In genomic region chr5:103258957-103259704, GRCh38 we compare ENCODE assay signal across 1 cellular context.
TF ChIP-seq lines count a peak whose summit lies in the region.

No MANE protein-coding gene starts in this region.

TF ChIP-seq in K562, 482 proteins besides CTCF, POLR2A, EP300 and RAD21 (continued from another document and continues in another):
- TF ChIP-seq RNF219 (CRISPR knock-in tag; IDR thresholded peaks at IDR 0.05) (no peak), MAX (CRISPR knock-in tag; IDR thresholded peaks at IDR 0.05) (peak; percentile 14; the same call in 1 of the 2 replicates), ESRRA (IDR thresholded peaks at IDR 0.05; ENCODE audit: borderline replicate concordance, low read depth) (no peak), ZNF551 (CRISPR knock-in tag; IDR thresholded peaks at IDR 0.05) (no peak), MTA2 (IDR thresholded peaks at IDR 0.05; ENCODE audit: low read depth) (no peak), HIVEP1 (CRISPR knock-in tag; IDR thresholded peaks at IDR 0.05) (no peak), ZNF518B (CRISPR knock-in tag; IDR thresholded peaks at IDR 0.05) (no peak), RBM15 (IDR thresholded peaks at IDR 0.05; ENCODE audit: insufficient read depth, low read length) (no peak), ZNF561 (CRISPR knock-in tag; conservative IDR thresholded peaks at IDR 0.05) (no peak), NR2F6 (CRISPR knock-in tag; IDR thresholded peaks at IDR 0.05) (no peak), ZNF75A (CRISPR knock-in tag; IDR thresholded peaks at IDR 0.05) (no peak), FUS (optimal IDR thresholded peaks at IDR 0.05; ENCODE audit: low read depth, low read length) (peak; percentile 52), TAF15 (IDR thresholded peaks at IDR 0.05; ENCODE audit: low read depth, low read length) (no peak), TCF3 (CRISPR knock-in tag; IDR thresholded peaks at IDR 0.05) (peak; percentile 47), SRSF3 (IDR thresholded peaks at IDR 0.05; ENCODE audit: insufficient read depth, low read length) (no peak), DACH1 (IDR thresholded peaks at IDR 0.05; ENCODE audit: partially characterized antibody) (no peak), SFPQ (IDR thresholded peaks at IDR 0.05; ENCODE audit: low read depth, low read length) (no peak), MEF2D (tag; conservative IDR thresholded peaks at IDR 0.05; ENCODE audit: low read depth) (no peak), ETV1 (tag; conservative IDR thresholded peaks at IDR 0.05; ENCODE audit: low read depth) (no peak), ZNF830 (CRISPR knock-in tag; IDR thresholded peaks at IDR 0.05) (no peak), MAFK (IDR thresholded peaks at IDR 0.05; ENCODE audit: low read length) (no peak), SMARCC2 (IDR thresholded peaks at IDR 0.05; ENCODE audit: low read depth) (no peak), MECOM (CRISPR knock-in tag; IDR thresholded peaks at IDR 0.05) (no peak), BCOR (IDR thresholded peaks at IDR 0.05) (no peak), CBX2 (IDR thresholded peaks at IDR 0.05; ENCODE audit: insufficient read depth, low read length, poor library complexity, severe bottlenecking) (no peak), MEIS2 (IDR thresholded peaks at IDR 0.05; ENCODE audit: partially characterized antibody) (no peak), ZNF384 (IDR thresholded peaks at IDR 0.05; ENCODE audit: low read depth, low read length) (no peak), ELF4 (CRISPR knock-in tag; IDR thresholded peaks at IDR 0.05) (no peak), ZNF175 (CRISPR knock-in tag; IDR thresholded peaks at IDR 0.05; ENCODE audit: low read depth) (no peak), ARID3A (IDR thresholded peaks at IDR 0.05; ENCODE audit: borderline replicate concordance, low read depth, low read length) (no peak), BCLAF1 (IDR thresholded peaks at IDR 0.05; ENCODE audit: borderline replicate concordance in 1 of 2, control insufficient read depth in 1 of 2, low read depth in 2 of 2, low read length in 1 of 2) (no peak), ZNF699 (CRISPR knock-in tag; IDR thresholded peaks at IDR 0.05; ENCODE audit: insufficient replicate concordance) (no peak), ZBTB8A (IDR thresholded peaks at IDR 0.05; ENCODE audit: partially characterized antibody) (no peak), MBD1 (CRISPR knock-in tag; IDR thresholded peaks at IDR 0.05) (no peak), SREBF1 (IDR thresholded peaks at IDR 0.05; ENCODE audit: borderline replicate concordance, low read depth, low read length) (no peak), LARP7 (IDR thresholded peaks at IDR 0.05) (no peak), RCOR1 (IDR thresholded peaks at IDR 0.05; ENCODE audit: borderline replicate concordance in 1 of 2, low read depth in 2 of 2, low read length in 2 of 2) (no peak), CBFA2T2 (conservative IDR thresholded peaks at IDR 0.05) (peak; percentile 35; the same call in 1 of the 2 replicates), RUNX1 (IDR thresholded peaks at IDR 0.05; ENCODE audit: low read depth) (no peak), SIN3A (IDR thresholded peaks at IDR 0.05; ENCODE audit: borderline replicate concordance in 2 of 2, control insufficient read depth in 1 of 2, low read depth in 2 of 2, low read length in 2 of 2) (no peak), KDM4B (IDR thresholded peaks at IDR 0.05; ENCODE audit: borderline replicate concordance in 2 of 2, low read depth in 1 of 2) (no peak), MEF2A (IDR thresholded peaks at IDR 0.05; ENCODE audit: control insufficient read depth, low read depth, low read length) (no peak), RB1 (IDR thresholded peaks at IDR 0.05; ENCODE audit: low read depth) (no peak), HMG20B (CRISPR knock-in tag; IDR thresholded peaks at IDR 0.05) (no peak), ZNF408 (CRISPR knock-in tag; IDR thresholded peaks at IDR 0.05; ENCODE audit: low read depth) (no peak), MAZ (CRISPR knock-in tag; conservative IDR thresholded peaks at IDR 0.05 in 1 of 2, IDR thresholded peaks at IDR 0.05 in 1 of 2) (peak in 1 of 2 experiments; percentile 53; a peak in 1 of 4 replicates), RBM17 (IDR thresholded peaks at IDR 0.05; ENCODE audit: borderline replicate concordance, low read depth, low read length) (no peak), ZNF23 (CRISPR knock-in tag; IDR thresholded peaks at IDR 0.05) (no peak), SNIP1 (IDR thresholded peaks at IDR 0.05; ENCODE audit: low read depth) (no peak), ZNF511 (CRISPR knock-in tag; IDR thresholded peaks at IDR 0.05) (no peak; the same call in 1 of the 2 replicates), ATF4 (CRISPR knock-in tag; IDR thresholded peaks at IDR 0.05) (no peak)
